26 cellular contexts compared by ENCODE assay signal in genomic region chr1:85319931-85320330, GRCh38. TPM values are rescaled to one million over a fixed set of nuclear protein-coding genes. Genes with fewer than 3 reads are reported as not detected.
A peak's percentile ranks its signal among the peaks of the same experiment; 100 is the strongest.
DNase-seq lines count a peak whose midpoint lies in the region; ATAC-seq, FAIRE-seq and TF ChIP-seq lines count a peak whose summit lies in the region.
"Had no signal": no experiment of that assay in that cellular context is flagged by ENCODE, and none has a peak within 500 bp of the region (broad histone marks: within the 10 kb centered on the region; RNA-seq: fewer than 3 reads in every experiment).

No MANE protein-coding gene starts in this region.

- 75% methylated on average over 4 of the region's 4 CpGs for WGBS in mammary epithelial cell (ENCODE audit: low coverage, missing lambda C conversion rate)

- no peaks in the 10 kb centered on the region for H3K9me3 ChIP-seq in breast epithelium
- H3K9me3 ChIP-seq in mammary epithelial cell (replicated peaks; ENCODE audit: insufficient read depth, low read length), result no peaks in the 10 kb centered on the region
- H3K9me3 ChIP-seq in keratinocyte (ENCODE audit: control insufficient read depth, low read depth, low read length), result no peaks in the 10 kb centered on the region
- H3K9me3 ChIP-seq: BLaER1, body of pancreas, prostate gland, thoracic aorta had no signal

- H3K4me3 Mint-ChIP-seq in MCF 10A (ENCODE audit: unreplicated experiment) (no peak overlapping the region), WTC11 (no peak overlapping the region)
- H3K4me3 Mint-ChIP-seq: activated CD4-positive, alpha-beta T cell treated with anti-CD3 and anti-CD28 coated beads, Interleukin-2, amount 10 ng/mL, durations not matched to agents 7 days and 5 days; effector memory CD8-positive, alpha-beta T cell; neural crest cell; stimulated activated memory B cell treated with anti-CD40 and anti-IgM and Interleukin-4, amounts not matched to agents 10 μg/mL and 1 μg/mL and 100 μg/mL, for 72 hours; T-helper 1 cell treated with Interleukin-12 subunit alpha and Interleukin-12 subunit beta and Interleukin-4 antibody, amounts not matched to agents 30 μg/mL and 1 μg/mL, for 36 hours had no signal

- POLR2A ChIA-PET in MCF 10A (lab: Yijun Ruan, JAX) (interaction anchor here (0.7 to 1.2 kb wide), 4 partner anchors 22 to 1548 kb away, joined by 3 to 5 read pairs (median 3); partner anchors contain the start of gene BCL10), WTC11 (lab: Charles Lee) (no interaction called here)

- H2AFZ ChIP-seq in mammary epithelial cell (ENCODE audit: low read depth, low read length) (no peak overlapping the region), keratinocyte (ENCODE audit: control insufficient read depth, low read length) (no peak overlapping the region)

- no peak for TF ChIP-seq CTCF in MCF 10A (IDR thresholded peaks at IDR 0.05; ENCODE audit: unreplicated experiment)
- TF ChIP-seq CTCF in breast epithelium (IDR thresholded peaks at IDR 0.05), result no peak
- TF ChIP-seq CTCF in mammary epithelial cell (conservative IDR thresholded peaks at IDR 0.05 in 1 of 2, IDR thresholded peaks at IDR 0.05 in 1 of 2; ENCODE audit: extremely low read depth in 1 of 2, insufficient read depth in 1 of 2, low read depth in 1 of 2, low read length in 2 of 2), result no peak
- TF ChIP-seq CTCF in keratinocyte (optimal IDR thresholded peaks at IDR 0.05 in 1 of 3, IDR thresholded peaks at IDR 0.05 in 1 of 3, conservative IDR thresholded peaks at IDR 0.05 in 1 of 3; ENCODE audit: extremely low read depth in 1 of 3, insufficient read depth in 2 of 3, low read length in 3 of 3), result no peak
- no peak for TF ChIP-seq CTCF in WTC11 (IDR thresholded peaks at IDR 0.05)

- peak overlapping the region; percentile 52 for H3K4me2 ChIP-seq in mammary epithelial cell (ENCODE audit: insufficient read depth, low read depth, low read length)
- H3K4me2 ChIP-seq in keratinocyte (ENCODE audit: control insufficient read depth, extremely low read depth, insufficient read depth, low read depth, low read length), result peak overlapping the region; percentile 86
- H3K4me2 ChIP-seq: BLaER1 had no signal

- no peaks in the 10 kb centered on the region for H3K36me3 ChIP-seq in breast epithelium
- no peaks in the 10 kb centered on the region for H3K36me3 ChIP-seq in mammary epithelial cell (ENCODE audit: insufficient read depth, low read length)
- H3K36me3 ChIP-seq in keratinocyte (ENCODE audit: control insufficient read depth in 2 of 2, extremely low read depth in 1 of 2, insufficient read depth in 2 of 2, low read length in 2 of 2), result no peaks in the 10 kb centered on the region
- H3K36me3 ChIP-seq: BLaER1, prostate gland, thoracic aorta had no signal

- H3K79me2 ChIP-seq in mammary epithelial cell (ENCODE audit: insufficient read depth, low read length), result no peaks in the 10 kb centered on the region
- no peaks in the 10 kb centered on the region for H3K79me2 ChIP-seq in keratinocyte (ENCODE audit: control insufficient read depth, insufficient read depth, low read length)

- no peak for TF ChIP-seq POLR2A in breast epithelium (IDR thresholded peaks at IDR 0.05)

- ATAC-seq in GM19395 (IDR thresholded peaks at IDR 0.05; ENCODE audit: unreplicated experiment), result no peak
- no peak for ATAC-seq in HG03025 (IDR thresholded peaks at IDR 0.05; ENCODE audit: low FRiP score, unreplicated experiment)
- no peak for ATAC-seq in WTC11
- ATAC-seq: body of pancreas; effector memory CD8-positive, alpha-beta T cell; stimulated activated memory B cell treated with anti-CD40 and anti-IgM and Interleukin-4, amounts not matched to agents 10 μg/mL and 1 μg/mL and 100 μg/mL, for 72 hours had no signal

- dilution Hi-C loops in mammary epithelial cell (cut with HindIII; ENCODE audit: low sequenced_read_pairs), result loop anchor here (25.0 kb wide), 2 partner anchors 242 to 367 kb away; no protein-coding TSS in a partner anchor
- dilution Hi-C loops in keratinocyte (cut with MboI; ENCODE audit: extremely low pct_ligation_motif_present, low sequenced_read_pairs), result no loop called here

- BruUV-seq in MCF 10A (replicated peaks; lab: Mats Ljungman, UMichigan), result no TSS peak
- BruUV-seq in mammary epithelial cell (replicated peaks; lab: Mats Ljungman, UMichigan), result TSS peak; percentile 50

- H3K27me3 Mint-ChIP-seq in MCF 10A (ENCODE audit: insufficient read depth, unreplicated experiment) (no peaks in the 10 kb centered on the region), WTC11 (ENCODE audit: low read depth) (no peaks in the 10 kb centered on the region)
- H3K27me3 Mint-ChIP-seq: stimulated activated memory B cell treated with anti-CD40 and anti-IgM and Interleukin-4, amounts not matched to agents 10 μg/mL and 1 μg/mL and 100 μg/mL, for 72 hours had no signal

- H4K20me1 ChIP-seq in mammary epithelial cell (ENCODE audit: insufficient read depth, low read length) (no peaks in the 10 kb centered on the region), keratinocyte (ENCODE audit: control insufficient read depth, extremely low read depth, insufficient read depth, low read length) (no peaks in the 10 kb centered on the region)
- H4K20me1 ChIP-seq: BLaER1 had no signal

- H3K27me3 ChIP-seq in breast epithelium (no peaks in the 10 kb centered on the region), mammary epithelial cell (ENCODE audit: insufficient read depth, low read length) (no peaks in the 10 kb centered on the region), keratinocyte (ENCODE audit: control insufficient read depth, extremely low read depth, insufficient read depth, low read length) (no peaks in the 10 kb centered on the region)
- H3K27me3 ChIP-seq: body of pancreas had no signal

- H3K27ac ChIP-seq in breast epithelium (no peak overlapping the region), mammary epithelial cell (ENCODE audit: insufficient read depth, low read depth, low read length) (no peak overlapping the region), keratinocyte (ENCODE audit: control insufficient read depth, insufficient read depth, low read length) (peak overlapping the region; percentile 90)
- H3K27ac ChIP-seq: BLaER1, body of pancreas, prostate gland had no signal

- no peak overlapping the region for H3K9ac ChIP-seq in mammary epithelial cell (ENCODE audit: insufficient read depth, low read length)
- H3K9ac ChIP-seq in keratinocyte (ENCODE audit: control insufficient read depth, extremely low read depth, insufficient read depth, low read length), result peak overlapping the region; percentile 74
- H3K9ac ChIP-seq: BLaER1 had no signal

- in situ Hi-C loops in mammary epithelial cell (cut with MboI; ENCODE audit: low sequenced_read_pairs in 2 of 2), result loop anchor here in 1 of 2 donors (10.0 to 25.0 kb wide), 4 partner anchors 75 to 567 kb away; partner anchors contain the start of gene CCN1

- CTCF ChIA-PET in MCF 10A (lab: Yijun Ruan, JAX) (interaction anchor here (0.6 to 1.0 kb wide), 4 partner anchors 9 to 1116 kb away, joined by 3 to 6 read pairs (median 4); no protein-coding TSS in a partner anchor), mammary epithelial cell (lab: Charles Lee; ENCODE audit: low non-redundant PET) (no interaction called here), WTC11 (lab: Charles Lee) (interaction anchor here (1.3 kb wide), 2 partner anchors 12 to 24 kb away, joined by 6 to 7 read pairs; no protein-coding TSS in a partner anchor)

- H3K4me3 ChIP-seq in breast epithelium, result no peak overlapping the region
- H3K4me3 ChIP-seq in mammary epithelial cell (replicated peaks in 1 of 3; ENCODE audit: insufficient read depth in 1 of 3, low read depth in 2 of 3, low read length in 3 of 3), result no peak overlapping the region
- peak overlapping the region in 2 of 3 experiments; percentile 44 to 48 for H3K4me3 ChIP-seq in keratinocyte (ENCODE audit: control insufficient read depth in 2 of 3, extremely low read depth in 1 of 3, insufficient read depth in 2 of 3, low read depth in 1 of 3, low read length in 3 of 3)
- H3K4me3 ChIP-seq: BLaER1, body of pancreas, prostate gland, thoracic aorta had no signal

- intact Hi-C loops in MCF 10A (cut with micrococcal nuclease) (loop anchor here (10.0 kb wide), 1 partner anchor 145 kb away; the partner anchor contains the start of gene DDAH1), breast epithelium (cut with DNase I; ENCODE audit: low total_unique reads) (no loop called here), mammary epithelial cell (cut with micrococcal nuclease) (no loop called here)

- H3K9me1 ChIP-seq in keratinocyte (ENCODE audit: control insufficient read depth, extremely low read depth, insufficient read depth, low read length), result no peaks in the 10 kb centered on the region

- H3K27ac Mint-ChIP-seq in MCF 10A (ENCODE audit: low read depth, unreplicated experiment), result peak overlapping the region; percentile 26
- H3K27ac Mint-ChIP-seq in WTC11, result no peak overlapping the region
- H3K27ac Mint-ChIP-seq: activated CD4-positive, alpha-beta T cell treated with anti-CD3 and anti-CD28 coated beads, Interleukin-2, amount 10 ng/mL, durations not matched to agents 7 days and 5 days; effector memory CD8-positive, alpha-beta T cell; T-helper 1 cell treated with Interleukin-12 subunit alpha and Interleukin-12 subunit beta and Interleukin-4 antibody, amounts not matched to agents 30 μg/mL and 1 μg/mL, for 36 hours had no signal

- DNase-seq in MCF 10A (ENCODE audit: unreplicated experiment), result no peak
- no peak for DNase-seq in breast epithelium (ENCODE audit: low spot score in 2 of 2)
- no peak for DNase-seq in mammary epithelial cell
- no peak for DNase-seq in keratinocyte (ENCODE audit: low read depth, low spot score)
- DNase-seq in activated gamma-delta T cell (lab: John Stamatoyannopoulos, UW), result no peak
- DNase-seq in WTC11 (ENCODE audit: low spot score), result no peak
- DNase-seq: 8988T; activated CD4-positive, alpha-beta T cell treated with anti-CD3 and anti-CD28 coated beads, Interleukin-2, amount 10 ng/mL, durations not matched to agents 7 days and 5 days; activated CD8-positive, alpha-beta memory T cell treated with anti-CD3 and anti-CD28 coated beads, Interleukin-2, amount 50 U/mL, for 48 hours; activated effector memory CD4-positive, alpha-beta T cell treated with Interleukin-2 at 50 U/mL for 16 hours; body of pancreas; effector memory CD8-positive, alpha-beta T cell; head of caudate nucleus; NCI-H1105 treated with DMSO at 0.1 percent for 48 hours; NCI-H2029 treated with DMSO at 0.1 percent for 48 hours; OCI-M1; stimulated activated CD4-positive, alpha-beta T cell treated with anti-CD3 and anti-CD28 coated beads, Interleukin-2, amount 100 ng/mL, for 24 hours had no signal

- no peaks in the 10 kb centered on the region for H3K4me1 ChIP-seq in breast epithelium
- H3K4me1 ChIP-seq in mammary epithelial cell (ENCODE audit: insufficient read depth, low read length), result peaks cover 49% of the 10 kb centered on the region
- peaks cover 70% of the 10 kb centered on the region for H3K4me1 ChIP-seq in keratinocyte (ENCODE audit: control insufficient read depth, extremely low read depth, insufficient read depth, low read length)
- H3K4me1 ChIP-seq: body of pancreas, prostate gland had no signal

- FAIRE-seq in keratinocyte (lab: Jason Lieb, UNC), result peak; percentile 89
- FAIRE-seq: colon had no signal

- H3K4me1 Mint-ChIP-seq in MCF 10A (ENCODE audit: insufficient read depth, unreplicated experiment) (peaks cover 18% of the 10 kb centered on the region), WTC11 (peaks cover 14% of the 10 kb centered on the region)
- H3K4me1 Mint-ChIP-seq: neural crest cell had no signal

- H3K36me3 Mint-ChIP-seq in MCF 10A (ENCODE audit: insufficient read depth, unreplicated experiment), result no peaks in the 10 kb centered on the region
- no peaks in the 10 kb centered on the region for H3K36me3 Mint-ChIP-seq in WTC11

- H3K9me3 Mint-ChIP-seq in MCF 10A (ENCODE audit: unreplicated experiment) (no peaks in the 10 kb centered on the region), WTC11 (no peaks in the 10 kb centered on the region)
- H3K9me3 Mint-ChIP-seq: activated CD4-positive, alpha-beta T cell treated with anti-CD3 and anti-CD28 coated beads, Interleukin-2, amount 10 ng/mL, durations not matched to agents 7 days and 5 days; effector memory CD8-positive, alpha-beta T cell; neural crest cell; stimulated activated memory B cell treated with anti-CD40 and anti-IgM and Interleukin-4, amounts not matched to agents 10 μg/mL and 1 μg/mL and 100 μg/mL, for 72 hours; T-helper 1 cell treated with Interleukin-12 subunit alpha and Interleukin-12 subunit beta and Interleukin-4 antibody, amounts not matched to agents 30 μg/mL and 1 μg/mL, for 36 hours had no signal

RNA-seq across cellular contexts. Expression of gene BCL10, which starts 43.5 kb away (rescaled TPM):
- 43.9 and 55.8 TPM in 2 replicates for total RNA-seq in MCF 10A (2022)
- total RNA-seq in breast epithelium, result 10 to 100 TPM; 16.5 to 23.6 (median 17.7) TPM
- 10 to 100 TPM; 27.7 to 61.5 TPM for total RNA-seq in mammary epithelial cell
- 16.5 TPM for polyA plus RNA-seq in mammary epithelial cell
- 29.0 TPM for polyA minus RNA-seq in mammary epithelial cell
- 11.4 to 22.4 TPM (median 19.7 TPM) in 3 replicates for polyA plus RNA-seq in keratinocyte
- 98.8 TPM for polyA plus RNA-seq in keratinocyte (2011; ENCODE audit: low read depth)
- 10.7 and 21.3 TPM in 2 replicates for polyA plus RNA-seq in keratinocyte (2011; cell fraction: cytosol; rRNA removed)
- polyA plus RNA-seq in keratinocyte (2011; cell fraction: nucleus; rRNA removed), result 14.1 and 16.6 TPM in 2 replicates
- polyA plus RNA-seq in keratinocyte (2012; ENCODE audit: low replicate concordance), result 20.7 and 24.5 TPM in 2 replicates
- 10.6 to 20.8 TPM (median 14.6 TPM) in 3 replicates for polyA minus RNA-seq in keratinocyte
- polyA minus RNA-seq in keratinocyte (2011; cell fraction: cytosol; rRNA and poly(A)+ RNA removed), result 28.4 TPM
- polyA minus RNA-seq in keratinocyte (2011; cell fraction: nucleus; rRNA and poly(A)+ RNA removed), result 12.0 and 20.0 TPM in 2 replicates
- total RNA-seq in WTC11 (2021), result 21.3 to 24.2 TPM (median 21.4 TPM) in 3 replicates

Comparison
In these comparisons a context has a peak if more than half of its experiments do, and no peak if none do; other contexts are left out.
1. H3K4me3 ChIP-seq: peak in keratinocyte (2 of 3); none in breast epithelium (0 of 3) and mammary epithelial cell (0 of 3).